Comparison of ENCODE assay signal across 24 cellular contexts in genomic region chr2:105085525-105085924, GRCh38.
"Had no signal": no experiment of that assay in that cellular context is flagged by ENCODE, and none has a peak within 500 bp of the region (broad histone marks: within the 10 kb centered on the region; RNA-seq: fewer than 3 reads in every experiment).

No MANE protein-coding gene starts in this region.

- ATAC-seq: activated CD8-positive, alpha-beta T cell treated with anti-CD3 and anti-CD28 coated beads for 36 hours; activated T-cell treated with anti-CD3 and anti-CD28 coated beads, Interleukin-2, amount 50 U/mL, for 72 hours; T-helper 17 cell; WTC11 had no signal

- DNase-seq: activated CD8-positive, alpha-beta memory T cell treated with anti-CD3 and anti-CD28 coated beads, Interleukin-2, amount 50 U/mL, for 4 hours; activated CD8-positive, alpha-beta T cell treated with anti-CD3 and anti-CD28 coated beads for 36 hours; activated naive CD4-positive, alpha-beta T cell treated with anti-CD3 and anti-CD28 coated beads, Interleukin-2, amount 50 U/mL, for 16 hours; activated naive CD8-positive, alpha-beta T cell treated with anti-CD3 and anti-CD28 coated beads, Interleukin-2, amount 10 ng/mL, durations not matched to agents 7 days and 5 days; activated T-cell treated with anti-CD3 and anti-CD28 coated beads, Interleukin-2, amount 50 U/mL, for 72 hours; adrenal gland; anterior cingulate cortex; central memory CD4-positive, alpha-beta T cell; KBM-7; NCI-H1092; NCI-H1436; NCI-H1694 treated with DMSO at 0.1 percent for 48 hours; NCI-H2029 treated with DMSO at 0.1 percent for 48 hours; NCI-H345; NCI-H510A; NCI-H526 treated with DMSO at 0.1 percent for 48 hours; NCI-H82; NK-92 treated with Interleukin-12 subunit alpha and Interleukin-12 subunit beta, amount 100 ng/mL, for 24 hours; OCI-M1; Peyer's patch; SHP77; T-helper 17 cell; T-helper 9 cell had no signal
